11 cellular contexts compared by ENCODE assay signal in genomic region chr12:80018119-80018518, GRCh38.
"Had no signal": no experiment of that assay in that cellular context is flagged by ENCODE, and none has a peak within 500 bp of the region (broad histone marks: within the 10 kb centered on the region; RNA-seq: fewer than 3 reads in every experiment).

No MANE protein-coding gene starts in this region.

- H3K4me1 Mint-ChIP-seq: activated naive CD8-positive, alpha-beta T cell treated with anti-CD3 and anti-CD28 coated beads, Interleukin-2, amount 50 U/mL, for 24 hours; activated T-helper 17 cell treated with anti-CD3 and anti-CD28 coated beads, Interleukin-2, amount 50 U/mL, for 72 hours; stimulated activated naive B cell treated with anti-CD40 and anti-IgM and Interleukin-4, amounts not matched to agents 10 μg/mL and 1 μg/mL and 100 μg/mL, for 72 hours had no signal

- H3K4me3 Mint-ChIP-seq: activated naive CD4-positive, alpha-beta T cell treated with anti-CD3 and anti-CD28 coated beads for 36 hours; activated naive CD8-positive, alpha-beta T cell treated with anti-CD3 and anti-CD28 coated beads, Interleukin-2, amount 50 U/mL, for 24 hours; activated T-helper 17 cell treated with anti-CD3 and anti-CD28 coated beads, Interleukin-2, amount 50 U/mL, for 72 hours; stimulated activated naive B cell treated with anti-CD40 and anti-IgM and Interleukin-4, amounts not matched to agents 10 μg/mL and 1 μg/mL and 100 μg/mL, for 72 hours; type B pancreatic cell had no signal

- H3K9ac ChIP-seq: parathyroid adenoma had no signal

- DNase-seq: activated CD4-positive, CD25-positive, alpha-beta regulatory T cell treated with anti-CD3 and anti-CD28 coated beads, Interleukin-2, amount 50 U/mL, for 72 hours; activated naive CD4-positive, alpha-beta T cell treated with anti-CD3 and anti-CD28 coated beads for 36 hours; activated naive CD8-positive, alpha-beta T cell treated with anti-CD3 and anti-CD28 coated beads, Interleukin-2, amount 50 U/mL, for 24 hours; aorta; erythroblast; retina; stimulated activated naive B cell treated with anti-CD40 and anti-IgM and Interleukin-4, amounts not matched to agents 10 μg/mL and 1 μg/mL and 100 μg/mL, for 72 hours; T-helper 1 cell had no signal

- ATAC-seq: activated naive CD8-positive, alpha-beta T cell treated with anti-CD3 and anti-CD28 coated beads, Interleukin-2, amount 50 U/mL, for 24 hours; activated T-helper 17 cell treated with anti-CD3 and anti-CD28 coated beads, Interleukin-2, amount 50 U/mL, for 72 hours; stimulated activated naive B cell treated with anti-CD40 and anti-IgM and Interleukin-4, amounts not matched to agents 10 μg/mL and 1 μg/mL and 100 μg/mL, for 72 hours had no signal

- H3K27ac ChIP-seq: parathyroid adenoma had no signal

- H3K27me3 Mint-ChIP-seq: type B pancreatic cell had no signal

- H3K36me3 Mint-ChIP-seq: stimulated activated naive B cell treated with anti-CD40 and anti-IgM and Interleukin-4, amounts not matched to agents 10 μg/mL and 1 μg/mL and 100 μg/mL, for 72 hours; type B pancreatic cell had no signal

- H3K4me1 ChIP-seq: parathyroid adenoma had no signal

- H3K9me3 Mint-ChIP-seq: activated naive CD4-positive, alpha-beta T cell treated with anti-CD3 and anti-CD28 coated beads for 36 hours; activated naive CD8-positive, alpha-beta T cell treated with anti-CD3 and anti-CD28 coated beads, Interleukin-2, amount 50 U/mL, for 24 hours; stimulated activated naive B cell treated with anti-CD40 and anti-IgM and Interleukin-4, amounts not matched to agents 10 μg/mL and 1 μg/mL and 100 μg/mL, for 72 hours; type B pancreatic cell had no signal

- H3K27ac Mint-ChIP-seq: activated naive CD4-positive, alpha-beta T cell treated with anti-CD3 and anti-CD28 coated beads for 36 hours; activated naive CD8-positive, alpha-beta T cell treated with anti-CD3 and anti-CD28 coated beads, Interleukin-2, amount 50 U/mL, for 24 hours; activated T-helper 17 cell treated with anti-CD3 and anti-CD28 coated beads, Interleukin-2, amount 50 U/mL, for 72 hours; stimulated activated naive B cell treated with anti-CD40 and anti-IgM and Interleukin-4, amounts not matched to agents 10 μg/mL and 1 μg/mL and 100 μg/mL, for 72 hours; type B pancreatic cell had no signal
